8 cellular contexts compared by ENCODE assay signal in the genomic region with DNA sequence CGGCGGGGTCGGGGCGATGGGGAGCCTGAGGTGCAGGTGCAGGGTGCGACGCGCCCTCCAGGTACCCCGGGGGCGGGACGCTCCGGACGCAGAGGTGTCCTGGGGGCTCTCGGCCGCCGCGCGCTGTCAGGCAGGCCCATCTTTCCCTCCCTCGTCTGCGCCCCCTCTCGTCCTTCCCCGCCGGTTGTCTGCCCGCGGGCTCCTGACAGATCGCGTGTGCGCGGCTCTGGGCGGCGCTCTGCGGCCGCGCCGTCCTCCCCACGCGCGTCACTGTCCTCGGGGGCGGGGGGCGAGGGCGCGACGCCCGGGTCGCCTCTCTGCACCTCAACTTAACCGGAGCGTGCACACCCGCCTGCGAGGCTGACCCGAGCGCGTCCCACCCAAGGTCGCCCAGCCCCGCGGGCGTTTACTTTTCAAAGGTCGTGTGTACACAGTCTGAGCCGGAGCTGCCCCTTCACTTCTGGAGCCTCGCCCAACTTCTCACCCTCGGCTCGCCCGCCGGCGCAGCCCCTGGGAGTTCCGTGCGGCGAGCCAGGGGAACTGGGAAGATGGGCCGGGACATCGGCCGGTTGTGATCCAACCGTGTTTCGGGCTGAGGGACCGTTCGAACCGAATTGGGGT. TPM values are rescaled to one million over a fixed set of nuclear protein-coding genes. Genes with fewer than 3 reads are reported as not detected.
A peak's percentile ranks its signal among the peaks of the same experiment; 100 is the strongest.
DNase-seq lines count a peak whose midpoint lies in the region; ATAC-seq and TF ChIP-seq lines count a peak whose summit lies in the region.

No MANE protein-coding gene starts in this region.

- no peaks in the 10 kb centered on the region for H3K36me3 Mint-ChIP-seq in activated T-helper 17 cell treated with anti-CD3 and anti-CD28 coated beads, Interleukin-2, amount 50 U/mL, for 72 hours (ENCODE audit: low read depth)
- no peaks in the 10 kb centered on the region for H3K36me3 Mint-ChIP-seq in neural crest cell (ENCODE audit: low read depth)

- DNase-seq in NT2/D1 (ENCODE audit: low read depth, low spot score) (no peak), fibroblast of pulmonary artery (ENCODE audit: low read depth) (peak; percentile 21), neural crest cell (ENCODE audit: low read depth, low spot score) (peak; percentile 58), suprapubic skin (ENCODE audit: low spot score in 2 of 2) (peak; percentile 79 to 85)

- H3K36me3 ChIP-seq in NT2/D1 (ENCODE audit: insufficient read depth, insufficient read length, low read length) (peaks cover 3% of the 10 kb centered on the region), suprapubic skin (no peaks in the 10 kb centered on the region)

- H3K4me3 Mint-ChIP-seq in activated T-helper 17 cell treated with anti-CD3 and anti-CD28 coated beads, Interleukin-2, amount 50 U/mL, for 72 hours, result peak overlapping the region; percentile 84
- H3K4me3 Mint-ChIP-seq in neural crest cell, result peak overlapping the region; percentile 82

- TF ChIP-seq CTCF in C4-2B (conservative IDR thresholded peaks at IDR 0.05), result peak; percentile 49
- no peak for TF ChIP-seq CTCF in fibroblast of pulmonary artery (IDR thresholded peaks at IDR 0.05; ENCODE audit: low read length, missing control alignments)
- peak; percentile 33 for TF ChIP-seq CTCF in neural crest cell (conservative IDR thresholded peaks at IDR 0.05)
- TF ChIP-seq CTCF in suprapubic skin (IDR thresholded peaks at IDR 0.05), result no peak

- no peak for TF ChIP-seq EP300 in suprapubic skin (IDR thresholded peaks at IDR 0.05)

- WGBS in suprapubic skin, result 0% methylated on average over 8 of the region's 75 CpGs

- no peaks in the 10 kb centered on the region for H3K9me3 ChIP-seq in NT2/D1 (ENCODE audit: insufficient read depth, low read length)
- H3K9me3 ChIP-seq in suprapubic skin, result no peaks in the 10 kb centered on the region

- peaks cover 33% of the 10 kb centered on the region for H3K4me1 Mint-ChIP-seq in activated T-helper 17 cell treated with anti-CD3 and anti-CD28 coated beads, Interleukin-2, amount 50 U/mL, for 72 hours
- H3K4me1 Mint-ChIP-seq in neural crest cell, result peaks cover 20% of the 10 kb centered on the region

- H3K4me3 ChIP-seq in NT2/D1 (ENCODE audit: insufficient read length, low read depth), result peak overlapping the region; percentile 79
- peak overlapping the region; percentile 71 for H3K4me3 ChIP-seq in fibroblast of pulmonary artery (replicated peaks; ENCODE audit: low read depth, low read length)
- peak overlapping the region; percentile 79 for H3K4me3 ChIP-seq in suprapubic skin

- ATAC-seq in GM18907 (IDR thresholded peaks at IDR 0.05; ENCODE audit: unreplicated experiment), result peak; percentile 32
- peak; percentile 35 for ATAC-seq in HG03196 (IDR thresholded peaks at IDR 0.05; ENCODE audit: unreplicated experiment)
- ATAC-seq in activated T-helper 17 cell treated with anti-CD3 and anti-CD28 coated beads, Interleukin-2, amount 50 U/mL, for 72 hours (replicated peaks), result peak; percentile 35

- peak overlapping the region; percentile 96 for H3K27ac ChIP-seq in C4-2B
- H3K27ac ChIP-seq in suprapubic skin, result peak overlapping the region; percentile 97

- H3K27me3 Mint-ChIP-seq in activated T-helper 17 cell treated with anti-CD3 and anti-CD28 coated beads, Interleukin-2, amount 50 U/mL, for 72 hours, result no peaks in the 10 kb centered on the region
- H3K27me3 Mint-ChIP-seq in neural crest cell (ENCODE audit: low read depth), result peaks cover 24% of the 10 kb centered on the region

- TF ChIP-seq POLR2A in suprapubic skin (IDR thresholded peaks at IDR 0.05), result no peak

- H3K27me3 ChIP-seq in NT2/D1 (ENCODE audit: insufficient read depth, insufficient read length), result peaks cover 6% of the 10 kb centered on the region
- no peaks in the 10 kb centered on the region for H3K27me3 ChIP-seq in suprapubic skin

- no peaks in the 10 kb centered on the region for H3K9me3 Mint-ChIP-seq in activated T-helper 17 cell treated with anti-CD3 and anti-CD28 coated beads, Interleukin-2, amount 50 U/mL, for 72 hours
- H3K9me3 Mint-ChIP-seq in neural crest cell, result no peaks in the 10 kb centered on the region

- peak overlapping the region; percentile 69 for H3K27ac Mint-ChIP-seq in activated T-helper 17 cell treated with anti-CD3 and anti-CD28 coated beads, Interleukin-2, amount 50 U/mL, for 72 hours
- no peak overlapping the region for H3K27ac Mint-ChIP-seq in neural crest cell (ENCODE audit: unreplicated experiment)

- H3K4me1 ChIP-seq in NT2/D1 (ENCODE audit: insufficient read depth, insufficient read length) (peaks cover 5% of the 10 kb centered on the region), suprapubic skin (peaks cover 28% of the 10 kb centered on the region)

- peak overlapping the region; percentile 85 for H3K9ac ChIP-seq in NT2/D1 (ENCODE audit: insufficient read length, low read depth)

RNA-seq across cellular contexts. Expression of a gene that starts 0.5 kb away (rescaled TPM):
- total RNA-seq in activated T-helper 17 cell treated with anti-CD3 and anti-CD28 coated beads, Interleukin-2, amount 50 U/mL, for 72 hours, result 10 to 100 TPM; 18.7 to 45.3 TPM
- total RNA-seq in neural crest cell (21.5 and 23.4 TPM in 2 replicates), suprapubic skin (10 to 100 TPM; 50.1 to 76.2 (median 56.4) TPM)

Comparison
In these comparisons a context has a peak if more than half of its experiments do, and no peak if none do; other contexts are left out.
1. CTCF ChIP-seq: peak in C4-2B (single experiment) and neural crest cell (single experiment); none in fibroblast of pulmonary artery (single experiment) and suprapubic skin (0 of 2).
2. Peak in every context shown above with its lines, with median percentiles within 50 percentile points of each other: ATAC-seq and H3K4me3 ChIP-seq.